In the genomic region with DNA sequence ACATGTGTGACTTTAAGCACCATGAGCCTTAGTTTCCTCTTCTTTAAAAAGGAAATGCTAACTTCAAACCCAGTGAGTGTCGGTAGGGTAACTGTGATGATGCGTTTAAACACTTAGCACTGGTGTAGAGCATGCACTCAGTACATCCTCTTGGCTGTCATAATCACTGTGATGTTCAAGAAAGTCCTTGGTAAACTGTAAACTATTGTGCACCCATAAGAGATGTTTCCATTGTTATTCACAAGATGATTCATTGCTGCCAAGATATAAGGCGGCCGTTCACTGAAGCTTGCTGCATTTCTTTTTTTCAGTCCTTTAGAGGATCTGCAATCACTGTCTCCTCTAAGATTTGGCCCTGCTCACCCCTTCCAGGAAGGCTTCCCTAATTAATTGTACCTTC, we compare ENCODE assay signal across 19 cellular contexts.
DNase-seq lines count a peak whose midpoint lies in the region; TF ChIP-seq lines count a peak whose summit lies in the region.
"Had no signal": no experiment of that assay in that cellular context is flagged by ENCODE, and none has a peak within 500 bp of the region (broad histone marks: within the 10 kb centered on the region; RNA-seq: fewer than 3 reads in every experiment).

No MANE protein-coding gene starts in this region.

- intact Hi-C loops in thyroid gland (cut with DNase I) = no loop called here

- in situ Hi-C loops in ACHN (cut with HindIII; ENCODE audit: low pct_ligation_motif_present, low pct_unique_long_range_greater_than_20kb, low sequenced_read_pairs) = no loop called here

- H3K9me3 ChIP-seq in thyroid gland = no peaks in the 10 kb centered on the region
- H3K9me3 ChIP-seq: mucosa of descending colon had no signal

- H3K27ac ChIP-seq in coronary artery (no peak overlapping the region), thyroid gland (no peak overlapping the region)

- WGBS in thyroid gland, 2 donors = 55 to 68% methylated on average over 4 of the region's 4 CpGs

- H3K36me3 ChIP-seq in thyroid gland = no peaks in the 10 kb centered on the region

- TF ChIP-seq CTCF in coronary artery (IDR thresholded peaks at IDR 0.05) (no peak), thyroid gland (IDR thresholded peaks at IDR 0.05) (no peak)

- H3K4me1 ChIP-seq in thyroid gland = no peaks in the 10 kb centered on the region

- DNase-seq in ACHN (peak; percentile 27), HS-5 (ENCODE audit: low read depth) (peak; percentile 51), amniotic stem cell (lab: John Stamatoyannopoulos, UW) (peak; percentile 12), fibroblast of the conjunctiva (ENCODE audit: low read depth) (peak; percentile 35), coronary artery (ENCODE audit: low spot score) (no peak), thyroid gland (no peak), 8988T (no peak), retina (no peak)
- DNase-seq: activated CD4-positive, alpha-beta T cell treated with anti-CD3 and anti-CD28 coated beads for 36 hours; activated CD8-positive, alpha-beta memory T cell treated with anti-CD3 and anti-CD28 coated beads, Interleukin-2, amount 50 U/mL, for 48 hours; activated naive CD4-positive, alpha-beta T cell treated with anti-CD3 and anti-CD28 coated beads for 36 hours; Calu3; caudate nucleus; effector memory CD4-positive, alpha-beta T cell; islet precursor cell; KG1; mucosa of descending colon; nucleus accumbens; Right ventricle myocardium superior had no signal

- no peak overlapping the region for H3K4me3 ChIP-seq in coronary artery
- H3K4me3 ChIP-seq in thyroid gland (replicated peaks in 1 of 3) = no peak overlapping the region
- H3K4me3 ChIP-seq: mucosa of descending colon had no signal

- no peak for TF ChIP-seq POLR2A in thyroid gland (IDR thresholded peaks at IDR 0.05)

- no peaks in the 10 kb centered on the region for H3K27me3 ChIP-seq in thyroid gland

Comparison
In these comparisons a context has a peak if more than half of its experiments do, and no peak if none do; other contexts are left out.
1. DNase-seq: peak in ACHN (single experiment), HS-5 (single experiment), amniotic stem cell (single experiment) and fibroblast of the conjunctiva (single experiment); none in coronary artery (single experiment), thyroid gland (0 of 2), 8988T (single experiment) and retina (single experiment).